In genomic region chr11:84922212-84922805, GRCh38 we compare ENCODE assay signal across 13 cellular contexts.
A peak's percentile ranks its signal among the peaks of the same experiment; 100 is the strongest.
DNase-seq lines count a peak whose midpoint lies in the region; ATAC-seq and TF ChIP-seq lines count a peak whose summit lies in the region.
"Had no signal": no experiment of that assay in that cellular context is flagged by ENCODE, and none has a peak within 500 bp of the region (broad histone marks: within the 10 kb centered on the region; RNA-seq: fewer than 3 reads in every experiment).

No MANE protein-coding gene starts in this region.

- no peaks in the 10 kb centered on the region for H3K9me3 ChIP-seq in SK-N-SH
- no peaks in the 10 kb centered on the region for H3K9me3 ChIP-seq in endocrine pancreas (ENCODE audit: control insufficient read depth, low read length)
- no peaks in the 10 kb centered on the region for H3K9me3 ChIP-seq in mucosa of rectum (ENCODE audit: control insufficient read depth in 2 of 2, low read length in 2 of 2)
- H3K9me3 ChIP-seq: suprapubic skin had no signal

- no peak overlapping the region for H3K4me3 ChIP-seq in SK-N-SH (ENCODE audit: low read depth in 2 of 2, low read length in 1 of 2)
- peak overlapping the region; percentile 75 for H3K4me3 ChIP-seq in endocrine pancreas (ENCODE audit: control insufficient read depth, insufficient read depth, low read length)
- H3K4me3 ChIP-seq in mucosa of rectum (ENCODE audit: low read length in 2 of 2), result peak overlapping the region; percentile 55 to 61
- H3K4me3 ChIP-seq: suprapubic skin had no signal

- ATAC-seq in SK-N-SH treated with all-trans-retinoic acid at 6 μM for 48 hours (no peak), esophagus mucosa (no peak)

- no peak for TF ChIP-seq EP300 in SK-N-SH (IDR thresholded peaks at IDR 0.05; ENCODE audit: borderline replicate concordance in 1 of 2, low read depth in 1 of 2, low read length in 1 of 2)

- CTCF ChIA-PET in SK-N-SH (lab: Yijun Ruan, JAX), result no interaction called here
- CTCF ChIA-PET in activated CD4-positive, alpha-beta memory T cell treated with anti-CD3 and anti-CD28 coated beads, Interleukin-2, amount 10 ng/mL, durations not matched to agents 7 days and 5 days (lab: Charles Lee), result no interaction called here

- H3K27me3 ChIP-seq in SK-N-SH (ENCODE audit: insufficient read depth) (peaks cover 25% of the 10 kb centered on the region; the same call in 1 of the 2 replicates), endocrine pancreas (ENCODE audit: control insufficient read depth, insufficient read depth, low read length) (no peaks in the 10 kb centered on the region), mucosa of rectum (ENCODE audit: control insufficient read depth in 2 of 2, insufficient read depth in 2 of 2, low read length in 2 of 2) (no peaks in the 10 kb centered on the region)
- H3K27me3 ChIP-seq: suprapubic skin had no signal

- H3F3A ChIP-seq in SK-N-SH (replicated peaks; ENCODE audit: insufficient read depth), result no peaks in the 10 kb centered on the region

- no peaks in the 10 kb centered on the region for H3K36me3 Mint-ChIP-seq in type B pancreatic cell
- H3K36me3 Mint-ChIP-seq in activated CD4-positive, alpha-beta memory T cell treated with anti-CD3 and anti-CD28 coated beads, Interleukin-2, amount 10 ng/mL, durations not matched to agents 7 days and 5 days (ENCODE audit: low read depth), result no peaks in the 10 kb centered on the region
- H3K36me3 Mint-ChIP-seq: immature natural killer cell had no signal

- no peak overlapping the region for H3K27ac Mint-ChIP-seq in type B pancreatic cell
- no peak overlapping the region for H3K27ac Mint-ChIP-seq in activated CD4-positive, alpha-beta memory T cell treated with anti-CD3 and anti-CD28 coated beads, Interleukin-2, amount 10 ng/mL, durations not matched to agents 7 days and 5 days
- H3K27ac Mint-ChIP-seq: immature natural killer cell had no signal

- 7% methylated on average over 7 of the region's 7 CpGs for WGBS in SK-N-SH (ENCODE audit: low lambda C conversion rate)

- no peaks in the 10 kb centered on the region for H3K79me2 ChIP-seq in SK-N-SH (ENCODE audit: insufficient read depth)

- peak overlapping the region; percentile 8; the same call in 1 of the 2 replicates for H2AFZ ChIP-seq in SK-N-SH (ENCODE audit: low read depth)

- H3K4me3 Mint-ChIP-seq in type B pancreatic cell, result peak overlapping the region; percentile 75
- H3K4me3 Mint-ChIP-seq in activated CD4-positive, alpha-beta memory T cell treated with anti-CD3 and anti-CD28 coated beads, Interleukin-2, amount 10 ng/mL, durations not matched to agents 7 days and 5 days, result no peak overlapping the region
- H3K4me3 Mint-ChIP-seq: immature natural killer cell had no signal

- H3K9me3 Mint-ChIP-seq in type B pancreatic cell, result no peaks in the 10 kb centered on the region
- H3K9me3 Mint-ChIP-seq in activated CD4-positive, alpha-beta memory T cell treated with anti-CD3 and anti-CD28 coated beads, Interleukin-2, amount 10 ng/mL, durations not matched to agents 7 days and 5 days, result peaks cover 11% of the 10 kb centered on the region

- 0 out of 2 replicates have a peak overlapping the region, but pooled peaks have one; percentile 13 for H3K4me2 ChIP-seq in SK-N-SH

- no peak for TF ChIP-seq CTCF in SK-N-SH (IDR thresholded peaks at IDR 0.05)
- TF ChIP-seq CTCF in type B pancreatic cell (conservative IDR thresholded peaks at IDR 0.05), result no peak

- DNase-seq in SK-N-SH (no peak), type B pancreatic cell (ENCODE audit: extremely low spot score, unreplicated experiment) (no peak)
- no peak for DNase-seq in activated CD4-positive, alpha-beta memory T cell treated with anti-CD3 and anti-CD28 coated beads, Interleukin-2, amount 10 ng/mL, durations not matched to agents 7 days and 5 days
- no peak for DNase-seq in stimulated activated CD4-positive, alpha-beta T cell treated with anti-CD3 and anti-CD28 coated beads, Interleukin-1b, Interleukin-23, amount 100 ng/mL, for 48 hours
- DNase-seq: 8988T; activated effector memory CD4-positive, alpha-beta T cell treated with Interleukin-2 at 50 U/mL for 16 hours; COR-L47; immature natural killer cell had no signal

- TF ChIP-seq RAD21 in SK-N-SH (IDR thresholded peaks at IDR 0.05; ENCODE audit: low read length), result no peak

- H4K20me1 ChIP-seq in SK-N-SH (ENCODE audit: insufficient read depth), result no peaks in the 10 kb centered on the region

- H3K9me2 ChIP-seq in SK-N-SH, result no peaks in the 10 kb centered on the region

- H3K4me1 Mint-ChIP-seq in type B pancreatic cell (ENCODE audit: unreplicated experiment), result peaks cover 24% of the 10 kb centered on the region
- H3K4me1 Mint-ChIP-seq in activated CD4-positive, alpha-beta memory T cell treated with anti-CD3 and anti-CD28 coated beads, Interleukin-2, amount 10 ng/mL, durations not matched to agents 7 days and 5 days, result no peaks in the 10 kb centered on the region
- H3K4me1 Mint-ChIP-seq: immature natural killer cell had no signal

- H3K4me1 ChIP-seq in SK-N-SH (ENCODE audit: control insufficient read depth in 1 of 2, insufficient read depth in 2 of 2, low read depth in 1 of 2, low read length in 1 of 2), result no peaks in the 10 kb centered on the region
- no peaks in the 10 kb centered on the region for H3K4me1 ChIP-seq in endocrine pancreas (ENCODE audit: control insufficient read depth, insufficient read depth, low read length)
- peaks cover 0 to 4% of the 10 kb centered on the region in 2 donors for H3K4me1 ChIP-seq in mucosa of rectum (ENCODE audit: control insufficient read depth in 2 of 2, insufficient read depth in 2 of 2, low read length in 2 of 2)

- H3K27ac ChIP-seq in SK-N-SH (ENCODE audit: low read depth in 2 of 2, low read length in 1 of 2), result no peak overlapping the region
- no peak overlapping the region for H3K27ac ChIP-seq in mucosa of rectum (ENCODE audit: low read depth in 2 of 2, low read length in 2 of 2)
- H3K27ac ChIP-seq: suprapubic skin had no signal

- H3K9ac ChIP-seq in SK-N-SH (no peak overlapping the region), endocrine pancreas (ENCODE audit: control insufficient read depth, insufficient read depth, low read length) (no peak overlapping the region), mucosa of rectum (ENCODE audit: low read depth in 1 of 2, low read length in 2 of 2) (peak overlapping the region in 1 of 2 donors; percentile 26)

- H3K36me3 ChIP-seq in SK-N-SH (replicated peaks in 1 of 2; ENCODE audit: control insufficient read depth in 1 of 2, insufficient read depth in 2 of 2, low read length in 1 of 2), result no peaks in the 10 kb centered on the region
- H3K36me3 ChIP-seq in endocrine pancreas (ENCODE audit: control insufficient read depth, insufficient read depth, low read length), result no peaks in the 10 kb centered on the region
- no peaks in the 10 kb centered on the region for H3K36me3 ChIP-seq in mucosa of rectum (ENCODE audit: control insufficient read depth in 2 of 2, insufficient read depth in 2 of 2, low read length in 2 of 2)
- H3K36me3 ChIP-seq: suprapubic skin had no signal

- peaks cover 24% of the 10 kb centered on the region for H3K27me3 Mint-ChIP-seq in type B pancreatic cell
- no peaks in the 10 kb centered on the region for H3K27me3 Mint-ChIP-seq in activated CD4-positive, alpha-beta memory T cell treated with anti-CD3 and anti-CD28 coated beads, Interleukin-2, amount 10 ng/mL, durations not matched to agents 7 days and 5 days

- POLR2A ChIA-PET in SK-N-SH (lab: Yijun Ruan, JAX), result no interaction called here
- POLR2A ChIA-PET in activated CD4-positive, alpha-beta memory T cell treated with anti-CD3 and anti-CD28 coated beads, Interleukin-2, amount 10 ng/mL, durations not matched to agents 7 days and 5 days (lab: Charles Lee), result no interaction called here

TF ChIP-seq in SK-N-SH, 30 proteins besides CTCF, POLR2A, EP300 and RAD21 (continues in another document):
- TF ChIP-seq MEF2A (IDR thresholded peaks at IDR 0.05; ENCODE audit: borderline replicate concordance, low read depth) (no peak), PBX3 (IDR thresholded peaks at IDR 0.05) (no peak), MAX (IDR thresholded peaks at IDR 0.05; ENCODE audit: low read depth) (no peak), RCOR1 (IDR thresholded peaks at IDR 0.05; ENCODE audit: low read length) (no peak), FOXJ3 (CRISPR knock-in tag; IDR thresholded peaks at IDR 0.05) (no peak), CHD2 (IDR thresholded peaks at IDR 0.05; ENCODE audit: low read length, partially characterized antibody) (no peak), TEAD4 (IDR thresholded peaks at IDR 0.05; ENCODE audit: borderline replicate concordance, insufficient read depth) (no peak)

TF ChIP-seq in SK-N-SH treated with all-trans-retinoic acid at 6 μM for 48 hours, 23 proteins besides CTCF, POLR2A, EP300 and RAD21:
- TF ChIP-seq OSR1 (CRISPR knock-in tag; IDR thresholded peaks at IDR 0.05), result no peak
- TF ChIP-seq ZC3H10 (CRISPR knock-in tag; IDR thresholded peaks at IDR 0.05), result no peak

Comparison
In these comparisons a context has a peak if more than half of its experiments do, and no peak if none do; other contexts are left out.
1. H3K4me3 ChIP-seq: peak in endocrine pancreas (single experiment) and mucosa of rectum (2 of 2); none in SK-N-SH (0 of 2).